Comparison of ENCODE assay signal across 1 cellular context in the genomic region with DNA sequence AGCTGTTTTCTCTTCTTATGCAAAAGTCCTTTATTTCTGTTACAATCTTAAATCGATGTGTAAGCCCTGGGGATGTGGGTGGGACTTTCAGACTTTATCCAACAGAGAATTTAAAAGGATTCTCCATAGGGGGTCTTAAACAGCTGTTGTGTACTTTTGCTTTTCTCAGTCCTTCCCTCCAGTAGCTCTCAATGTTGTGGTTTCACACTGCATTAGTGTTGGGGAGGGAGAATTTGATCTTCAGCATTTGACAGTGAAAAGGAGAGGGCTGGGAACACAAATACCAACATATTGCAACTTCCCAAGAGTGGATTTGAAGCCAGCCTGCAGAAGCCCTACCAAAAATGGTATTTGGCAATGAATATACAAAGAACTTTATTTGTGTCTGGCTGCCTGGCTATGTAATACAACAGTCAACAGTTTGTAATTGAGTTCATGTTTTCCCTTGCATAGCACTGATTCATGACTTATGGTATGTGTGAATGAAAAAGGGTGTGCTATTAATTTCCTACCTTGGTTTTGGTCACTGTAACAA.
A peak's percentile ranks its signal among the peaks of the same experiment; 100 is the strongest.
TF ChIP-seq lines count a peak whose summit lies in the region.

No MANE protein-coding gene starts in this region.

TF ChIP-seq in HEK293, 187 proteins besides CTCF, POLR2A, EP300 and RAD21 (continued from another document):
- TF ChIP-seq SP7 (tag by site-specific recombination; IDR thresholded peaks at IDR 0.05), result peak; percentile 32; the same call in 1 of the 2 replicates
- no peak for TF ChIP-seq ZFP37 (tag by site-specific recombination; IDR thresholded peaks at IDR 0.05)
- no peak for TF ChIP-seq KLF7 (tag by site-specific recombination; IDR thresholded peaks at IDR 0.05; ENCODE audit: borderline replicate concordance)
- TF ChIP-seq ZNF391 (tag by site-specific recombination; IDR thresholded peaks at IDR 0.05; ENCODE audit: borderline replicate concordance, low read depth), result no peak
- peak; percentile 73 for TF ChIP-seq OSR2 (tag by site-specific recombination; IDR thresholded peaks at IDR 0.05)
- TF ChIP-seq MZF1 (tag by site-specific recombination; IDR thresholded peaks at IDR 0.05; ENCODE audit: borderline replicate concordance), result peak; percentile 49; the same call in 1 of the 2 replicates
- TF ChIP-seq ZBTB17 (tag by site-specific recombination; IDR thresholded peaks at IDR 0.05), result no peak
- TF ChIP-seq GLI2 (tag by site-specific recombination; IDR thresholded peaks at IDR 0.05; ENCODE audit: borderline replicate concordance, low read depth), result no peak
- TF ChIP-seq ZBTB44 (tag by site-specific recombination; IDR thresholded peaks at IDR 0.05), result peak; percentile 65; the same call in 1 of the 2 replicates
- no peak for TF ChIP-seq ZNF777 (tag by site-specific recombination; IDR thresholded peaks at IDR 0.05; ENCODE audit: borderline replicate concordance)
- peak; percentile 90 for TF ChIP-seq PRDM6 (tag by site-specific recombination; IDR thresholded peaks at IDR 0.05)
- TF ChIP-seq, protein P1, sequence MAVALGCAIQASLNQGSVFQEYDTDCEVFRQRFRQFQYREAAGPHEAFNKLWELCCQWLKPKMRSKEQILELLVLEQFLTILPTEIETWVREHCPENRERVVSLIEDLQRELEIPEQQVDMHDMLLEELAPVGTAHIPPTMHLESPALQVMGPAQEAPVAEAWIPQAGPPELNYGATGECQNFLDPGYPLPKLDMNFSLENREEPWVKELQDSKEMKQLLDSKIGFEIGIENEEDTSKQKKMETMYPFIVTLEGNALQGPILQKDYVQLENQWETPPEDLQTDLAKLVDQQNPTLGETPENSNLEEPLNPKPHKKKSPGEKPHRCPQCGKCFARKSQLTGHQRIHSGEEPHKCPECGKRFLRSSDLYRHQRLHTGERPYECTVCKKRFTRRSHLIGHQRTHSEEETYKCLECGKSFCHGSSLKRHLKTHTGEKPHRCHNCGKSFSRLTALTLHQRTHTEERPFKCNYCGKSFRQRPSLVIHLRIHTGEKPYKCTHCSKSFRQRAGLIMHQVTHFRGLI (tag by site-specific recombination; IDR thresholded peaks at IDR 0.05), result peak; percentile 41; the same call in 1 of the 2 replicates
- no peak for TF ChIP-seq ZNF704 (tag by site-specific recombination; IDR thresholded peaks at IDR 0.05)
- no peak for TF ChIP-seq ZNF610 (tag by site-specific recombination; IDR thresholded peaks at IDR 0.05; ENCODE audit: borderline replicate concordance)
TF ChIP-seq in HEK293: peak in this region for 11.
